ENCODE assay signal across 21 cellular contexts in the genomic region with DNA sequence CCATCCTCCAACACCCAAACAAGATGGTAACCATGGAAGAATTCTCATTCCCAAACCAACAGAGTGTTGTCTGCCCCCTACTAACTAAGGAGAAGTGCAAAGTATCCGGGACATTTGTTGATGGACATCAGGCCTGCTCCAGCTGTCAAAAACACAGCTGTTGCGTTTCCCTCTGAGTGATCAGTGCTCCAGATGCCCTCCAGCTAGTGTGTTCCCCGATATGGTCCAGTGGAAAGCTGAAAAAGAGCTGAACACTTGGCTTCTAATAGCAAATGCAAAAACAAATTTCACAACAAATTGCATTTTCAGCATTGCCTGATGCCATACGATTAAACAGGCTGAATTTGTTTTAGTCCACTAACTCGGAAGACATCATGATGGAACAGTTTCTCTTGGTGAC.
"Had no signal": no experiment of that assay in that cellular context is flagged by ENCODE, and none has a peak within 500 bp of the region (broad histone marks: within the 10 kb centered on the region; RNA-seq: fewer than 3 reads in every experiment).

No MANE protein-coding gene starts in this region.

- H3K4me3 ChIP-seq: ascending aorta, colonic mucosa, lung, skin epidermis, suprapubic skin, transverse colon, vagina had no signal

- DNase-seq: activated CD4-positive, alpha-beta T cell treated with anti-CD3 and anti-CD28 coated beads for 1 hour; activated CD8-positive, alpha-beta memory T cell treated with anti-CD3 and anti-CD28 coated beads for 24 hours; activated CD8-positive, alpha-beta memory T cell treated with anti-CD3 and anti-CD28 coated beads, Interleukin-2, amount 50 U/mL, for 48 hours; activated effector memory CD4-positive, alpha-beta T cell treated with Interleukin-2 at 50 U/mL for 16 hours; activated naive CD4-positive, alpha-beta T cell treated with anti-CD3 and anti-CD28 coated beads, Interleukin-2, amount 50 U/mL, for 16 hours; activated T-cell treated with anti-CD3 and anti-CD28 coated beads, Interleukin-2, amount 50 U/mL, for 48 hours; colonic mucosa; endodermal cell; foreskin fibroblast; occipital lobe; transverse colon; WERI-Rb-1 had no signal

- H3K9me3 ChIP-seq: ascending aorta, colonic mucosa, suprapubic skin, transverse colon, vagina had no signal

- FAIRE-seq: keratinocyte had no signal

- H3K27me3 ChIP-seq: ascending aorta, colonic mucosa, suprapubic skin, transverse colon, vagina had no signal

- H3K36me3 ChIP-seq: ascending aorta, colonic mucosa, suprapubic skin, transverse colon, vagina, WERI-Rb-1 had no signal

- H3K27ac ChIP-seq: ascending aorta, colonic mucosa, epithelial cell of prostate, skin epidermis, suprapubic skin, transverse colon, vagina, WERI-Rb-1 had no signal

- H3K4me1 ChIP-seq: ascending aorta, colonic mucosa, suprapubic skin, transverse colon, vagina had no signal

- ATAC-seq: left lobe of liver; natural killer cell treated with Interleukin-12 subunit alpha and Interleukin-12 subunit beta and Interleukin-15 and Interleukin-18, amount 100 ng/mL, for 72 hours had no signal
